ENCODE assay signal across 9 cellular contexts in genomic region chr15:58551764-58552504, GRCh38.
DNase-seq lines count a peak whose midpoint lies in the region; ATAC-seq, FAIRE-seq and TF ChIP-seq lines count a peak whose summit lies in the region.
"Had no signal": no experiment of that assay in that cellular context is flagged by ENCODE, and none has a peak within 500 bp of the region (broad histone marks: within the 10 kb centered on the region; RNA-seq: fewer than 3 reads in every experiment).

No MANE protein-coding gene starts in this region.

- FAIRE-seq in endometrium (lab: Jason Lieb, UNC): peak; percentile 88

- no peak for TF ChIP-seq POLR2A in GM18505 (IDR thresholded peaks at IDR 0.05; ENCODE audit: borderline replicate concordance, extremely low read depth, insufficient read depth, insufficient read length)

- peaks cover 1 to 7% (median 2%) of the 10 kb centered on the region in 3 donors for H3K27me3 Mint-ChIP-seq in CD14-positive monocyte (ENCODE audit: low read depth in 3 of 3)
- peaks cover 0 to 1% (median 0%) of the 10 kb centered on the region in 5 donors for H3K27me3 Mint-ChIP-seq in naive thymus-derived CD8-positive, alpha-beta T cell

- peaks cover 20% of the 10 kb centered on the region for H3K4me1 Mint-ChIP-seq in CD14-positive monocyte
- H3K4me1 Mint-ChIP-seq in naive thymus-derived CD8-positive, alpha-beta T cell: peaks cover 9 to 25% (median 17%) of the 10 kb centered on the region in 4 donors

- POLR2A ChIA-PET in naive thymus-derived CD8-positive, alpha-beta T cell (lab: Charles Lee): no interaction called here

- no peaks in the 10 kb centered on the region for H3K36me3 Mint-ChIP-seq in CD14-positive monocyte
- H3K36me3 Mint-ChIP-seq in naive thymus-derived CD8-positive, alpha-beta T cell: peaks cover 0 to 2% (median 0%) of the 10 kb centered on the region in 3 donors
- H3K36me3 Mint-ChIP-seq: brain had no signal

- H3K27ac Mint-ChIP-seq in CD14-positive monocyte: peak overlapping the region in 3 of 7 donors; percentile 41 to 90 (median 57)
- peak overlapping the region in 8 of 10 donors; percentile 29 to 91 (median 56) for H3K27ac Mint-ChIP-seq in naive thymus-derived CD8-positive, alpha-beta T cell

- peak overlapping the region; percentile 68 to 81 for H3K4me3 Mint-ChIP-seq in CD14-positive monocyte
- H3K4me3 Mint-ChIP-seq in naive thymus-derived CD8-positive, alpha-beta T cell: peak overlapping the region in 6 of 10 donors; percentile 22 to 73 (median 50)
- H3K4me3 Mint-ChIP-seq: brain had no signal

- peaks cover 0 to 1% (median 0%) of the 10 kb centered on the region in 7 donors for H3K9me3 Mint-ChIP-seq in CD14-positive monocyte
- no peaks in the 10 kb centered on the region for H3K9me3 Mint-ChIP-seq in naive thymus-derived CD8-positive, alpha-beta T cell

- no peak for DNase-seq in CD14-positive monocyte (ENCODE audit: low spot score)
- peak; percentile 63 for DNase-seq in OCI-M1 (lab: John Stamatoyannopoulos, UW)
- peak in 1 of 10 donors; percentile 10 for DNase-seq in naive thymus-derived CD8-positive, alpha-beta T cell
- no peak for DNase-seq in activated naive CD4-positive, alpha-beta T cell (lab: John Stamatoyannopoulos, UW)

- intact Hi-C loops in CD14-positive monocyte (cut with micrococcal nuclease): no loop called here

- TF ChIP-seq CTCF in CD14-positive monocyte (IDR thresholded peaks at IDR 0.05): no peak

- no peak for ATAC-seq in naive thymus-derived CD8-positive, alpha-beta T cell
- no peak for ATAC-seq in GM18505 (IDR thresholded peaks at IDR 0.05; ENCODE audit: unreplicated experiment)
- ATAC-seq in HG02884 (IDR thresholded peaks at IDR 0.05; ENCODE audit: unreplicated experiment): no peak
- no peak for ATAC-seq in GM18907 (IDR thresholded peaks at IDR 0.05; ENCODE audit: unreplicated experiment)
